25 cellular contexts compared by ENCODE assay signal in the genomic region with DNA sequence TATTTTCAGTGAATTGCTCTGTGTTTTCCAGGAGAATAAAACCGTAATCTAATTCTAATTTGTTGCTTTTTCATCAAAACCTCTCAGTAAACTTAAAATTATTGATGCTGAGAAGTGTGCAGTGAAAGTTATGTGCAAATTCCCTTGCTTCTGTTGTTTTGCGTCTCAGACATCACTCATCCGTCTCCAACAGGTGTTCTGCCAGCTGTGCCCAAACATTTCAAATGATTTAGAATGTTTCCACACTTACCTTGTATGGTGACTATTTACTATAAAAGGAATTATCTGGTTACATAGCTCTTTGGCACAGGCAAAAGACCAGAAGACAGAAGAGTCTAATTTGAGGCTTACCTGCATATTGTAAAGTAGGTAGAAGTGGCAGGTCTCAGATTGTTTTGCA.
"Had no signal": no experiment of that assay in that cellular context is flagged by ENCODE, and none has a peak within 500 bp of the region (broad histone marks: within the 10 kb centered on the region; RNA-seq: fewer than 3 reads in every experiment).

No MANE protein-coding gene starts in this region.

- H3K4me3 ChIP-seq: coronary artery, esophagus muscularis mucosa, gastroesophageal sphincter, heart left ventricle, hepatocyte, left lung, mucosa of descending colon, psoas muscle, sigmoid colon, skin epidermis, spleen, testis, tibial artery had no signal

- DNase-seq: dermis blood vessel endothelial cell; effector memory CD4-positive, alpha-beta T cell; foreskin keratinocyte; heart left ventricle; kidney; left lung; mesenchymal stem cell; mucosa of descending colon; naive thymus-derived CD4-positive, alpha-beta T cell; nephron progenitor cell; nucleus accumbens; psoas muscle; right cardiac atrium; sigmoid colon; spleen; stimulated activated CD4-positive, alpha-beta T cell treated with anti-CD3 and anti-CD28 coated beads, Interleukin-4, amount 100 ng/mL, for 4 hours; stimulated activated naive CD8-positive, alpha-beta T cell treated with anti-CD3 and anti-CD28 coated beads, Interleukin-15, Interleukin-2, amounts not matched to agents 100 U/mL and 50 U/mL, for 24 hours; substantia nigra; testis; tibial artery had no signal

- H3K79me2 ChIP-seq: hepatocyte had no signal

- H3K36me3 ChIP-seq: esophagus muscularis mucosa, gastroesophageal sphincter, heart left ventricle, left lung, sigmoid colon, spleen, tibial artery had no signal

- H3K9me3 ChIP-seq: esophagus muscularis mucosa, gastroesophageal sphincter, heart left ventricle, left lung, mucosa of descending colon, psoas muscle, sigmoid colon, spleen, testis, tibial artery had no signal

- H3K27me3 ChIP-seq: esophagus muscularis mucosa, foreskin keratinocyte, gastroesophageal sphincter, hepatocyte, left lung, sigmoid colon, spleen, testis, tibial artery had no signal

- H3K27ac ChIP-seq: coronary artery, esophagus muscularis mucosa, foreskin keratinocyte, gastroesophageal sphincter, heart left ventricle, hepatocyte, left lung, psoas muscle, sigmoid colon, skin epidermis, spleen, testis, tibial artery had no signal

- H3K4me1 ChIP-seq: foreskin keratinocyte, heart left ventricle, left lung, psoas muscle, sigmoid colon, spleen, testis had no signal

- H3K4me2 ChIP-seq: hepatocyte had no signal

- H2AFZ ChIP-seq: hepatocyte had no signal
